11 cellular contexts compared by ENCODE assay signal in the genomic region with DNA sequence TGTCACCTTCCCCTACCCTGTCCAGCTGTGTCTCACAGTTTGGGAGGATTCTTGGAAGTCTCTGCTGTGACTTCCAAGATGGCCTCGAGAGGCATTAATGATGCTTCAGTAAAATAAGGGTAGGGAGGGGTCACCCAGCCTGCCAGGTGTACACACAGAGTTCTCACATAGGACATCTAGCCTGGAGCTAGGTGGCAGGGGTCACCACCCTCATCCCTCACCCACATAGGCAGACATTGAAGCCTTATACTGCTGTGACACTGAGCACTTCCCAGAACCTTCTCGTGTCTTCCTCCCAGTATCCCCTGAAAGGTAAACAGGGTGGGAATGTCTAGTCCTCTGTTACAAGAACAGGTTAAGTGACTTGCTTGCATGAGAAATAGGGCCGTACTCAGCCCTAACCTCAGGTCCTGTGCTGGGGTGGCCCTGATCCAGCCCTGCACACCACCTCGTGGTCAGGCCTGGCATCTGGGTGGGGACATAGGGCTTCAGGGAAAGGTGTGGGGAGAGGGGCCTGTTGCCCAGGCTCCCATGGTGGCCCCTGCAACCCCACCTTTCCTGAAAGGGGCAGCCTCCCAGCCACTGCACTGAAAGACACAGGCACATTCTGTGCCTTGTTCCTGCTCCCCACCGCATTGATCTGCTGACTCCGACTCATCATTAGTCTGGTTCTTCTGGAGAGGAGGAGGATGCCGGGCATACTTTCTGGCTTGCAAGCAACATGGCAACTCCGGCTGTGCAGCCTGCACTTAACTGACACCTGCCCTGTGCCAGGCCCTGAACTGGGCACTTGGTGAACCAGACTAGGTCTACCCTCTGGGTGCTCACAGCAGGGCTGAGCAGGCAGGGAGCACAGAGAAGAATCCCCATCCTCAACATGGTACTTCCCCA. TPM values are rescaled to one million over a fixed set of nuclear protein-coding genes. Genes with fewer than 3 reads are reported as not detected.
DNase-seq lines count a peak whose midpoint lies in the region; ATAC-seq and TF ChIP-seq lines count a peak whose summit lies in the region.
"Had no signal": no experiment of that assay in that cellular context is flagged by ENCODE, and none has a peak within 500 bp of the region (broad histone marks: within the 10 kb centered on the region; RNA-seq: fewer than 3 reads in every experiment).

No MANE protein-coding gene starts in this region.

- H3K9me3 ChIP-seq in RWPE2 (ENCODE audit: severe bottlenecking), result no peaks in the 10 kb centered on the region
- no peaks in the 10 kb centered on the region for H3K9me3 ChIP-seq in skeletal muscle satellite cell (replicated peaks; ENCODE audit: low read length)
- H3K9me3 ChIP-seq: suprapubic skin had no signal

- in situ Hi-C loops in G401 (cut with HindIII; ENCODE audit: low sequenced_read_pairs), result loop anchor here (10.0 kb wide), 1 partner anchor 103 kb away; the partner anchor contains the start of gene CFAP20

- peak overlapping the region; percentile 31 for H3K9ac ChIP-seq in skeletal muscle satellite cell (ENCODE audit: low read depth, low read length)

- H3K36me3 ChIP-seq in RWPE2 (ENCODE audit: low read depth) (peaks cover 5% of the 10 kb centered on the region; the same call in 1 of the 2 replicates), skeletal muscle satellite cell (ENCODE audit: insufficient read depth, low read length) (peaks cover 21% of the 10 kb centered on the region)

- DNase-seq in ELR (ENCODE audit: low read depth), result peak; percentile 79
- DNase-seq in RWPE2 (ENCODE audit: low spot score), result no peak
- DNase-seq in fibroblast of pulmonary artery (ENCODE audit: low read depth), result peak; percentile 38
- no peak for DNase-seq in Ammon's horn (ENCODE audit: low spot score)
- no peak for DNase-seq in G401 (ENCODE audit: low spot score)
- DNase-seq in DMS 273 (lab: John Stamatoyannopoulos, UW; ENCODE audit: unreplicated experiment), result no peak
- no peak for DNase-seq in NOMO-1 treated with DMSO at 0.1 percent for 48 hours (lab: John Stamatoyannopoulos, UW; ENCODE audit: unreplicated experiment)

- peak overlapping the region; percentile 21 for H3K27ac ChIP-seq in RWPE2 (ENCODE audit: poor library complexity, severe bottlenecking)

- 0 out of 3 replicates have a peak, but pooled peaks have one; percentile 8 for ATAC-seq in RWPE2 (ENCODE audit: low read depth)

- H3K4me1 ChIP-seq in RWPE2 (ENCODE audit: insufficient read depth, poor library complexity, severe bottlenecking) (peaks cover 11% of the 10 kb centered on the region), skeletal muscle satellite cell (ENCODE audit: control insufficient read depth, insufficient read depth, low read length) (peaks cover 37% of the 10 kb centered on the region)

- H3K27me3 ChIP-seq in RWPE2 (ENCODE audit: insufficient read depth, poor library complexity, severe bottlenecking), result no peaks in the 10 kb centered on the region
- H3K27me3 ChIP-seq in skeletal muscle satellite cell (ENCODE audit: control insufficient read depth, insufficient read depth, low read length), result peaks cover 14% of the 10 kb centered on the region
- H3K27me3 ChIP-seq: suprapubic skin had no signal

- TF ChIP-seq CTCF in RWPE2 (IDR thresholded peaks at IDR 0.05; ENCODE audit: poor library complexity, severe bottlenecking) (no peak), fibroblast of pulmonary artery (IDR thresholded peaks at IDR 0.05; ENCODE audit: low read length, missing control alignments) (no peak)

- H3K4me2 ChIP-seq in skeletal muscle satellite cell (ENCODE audit: low read length), result peak overlapping the region; percentile 65

- H3K4me3 ChIP-seq in RWPE2 (ENCODE audit: severe bottlenecking) (no peak overlapping the region), fibroblast of pulmonary artery (replicated peaks; ENCODE audit: low read depth, low read length) (no peak overlapping the region), skeletal muscle satellite cell (ENCODE audit: low read length) (peak overlapping the region; percentile 29)
- H3K4me3 ChIP-seq: lung, suprapubic skin had no signal

RNA-seq across cellular contexts. Expression of gene MMP15, which starts 3.6 kb away (rescaled TPM):
- 3.3 and 4.3 TPM in 2 replicates for total RNA-seq in skeletal muscle satellite cell (2012; rRNA removed)
- total RNA-seq in G401 (2014; rRNA removed; shearing (Covaris generic)), result 3.1 and 3.9 TPM in 2 replicates

RNA-seq across cellular contexts. Expression of gene USB1, which starts 20.7 kb away (rescaled TPM):
- 31.7 and 37.0 TPM in 2 replicates for total RNA-seq in skeletal muscle satellite cell (2012; rRNA removed)
- 11.3 and 27.1 TPM in 2 replicates for total RNA-seq in G401 (2014; rRNA removed; shearing (Covaris generic))

RNA-seq across cellular contexts. Expression of gene ZNF319, which starts 21.4 kb away (rescaled TPM):
- total RNA-seq in skeletal muscle satellite cell (2012; rRNA removed), result 2.8 and 5.2 TPM in 2 replicates
- 2.0 and 3.8 TPM in 2 replicates for total RNA-seq in G401 (2014; rRNA removed; shearing (Covaris generic))

RNA-seq across cellular contexts. Expression of gene CNGB1, which starts 51.0 kb away (rescaled TPM):
- not detected in 2 replicates for total RNA-seq in skeletal muscle satellite cell (2012; rRNA removed)
- total RNA-seq in G401 (2014; rRNA removed; shearing (Covaris generic)), result not detected in 2 replicates
- total RNA-seq: activated T-helper 1 cell treated with anti-CD3 and anti-CD28 coated beads, Interleukin-12 subunit alpha, Interleukin-12 subunit beta, Interleukin-2, Interleukin-4 antibody, amounts not matched to agents 30 ng/mL and 10 ng/mL and 1 ng/mL, durations not matched to agents 14 hours and 24 hours and 36 hours had no signal

Comparison
In these comparisons a context has a peak if more than half of its experiments do, and no peak if none do; other contexts are left out.
1. DNase-seq: peak in ELR (single experiment) and fibroblast of pulmonary artery (single experiment); none in RWPE2 (single experiment), Ammon's horn (single experiment), G401 (single experiment), DMS 273 (single experiment) and NOMO-1 treated with DMSO at 0.1 percent for 48 hours (single experiment).